In the genomic region with DNA sequence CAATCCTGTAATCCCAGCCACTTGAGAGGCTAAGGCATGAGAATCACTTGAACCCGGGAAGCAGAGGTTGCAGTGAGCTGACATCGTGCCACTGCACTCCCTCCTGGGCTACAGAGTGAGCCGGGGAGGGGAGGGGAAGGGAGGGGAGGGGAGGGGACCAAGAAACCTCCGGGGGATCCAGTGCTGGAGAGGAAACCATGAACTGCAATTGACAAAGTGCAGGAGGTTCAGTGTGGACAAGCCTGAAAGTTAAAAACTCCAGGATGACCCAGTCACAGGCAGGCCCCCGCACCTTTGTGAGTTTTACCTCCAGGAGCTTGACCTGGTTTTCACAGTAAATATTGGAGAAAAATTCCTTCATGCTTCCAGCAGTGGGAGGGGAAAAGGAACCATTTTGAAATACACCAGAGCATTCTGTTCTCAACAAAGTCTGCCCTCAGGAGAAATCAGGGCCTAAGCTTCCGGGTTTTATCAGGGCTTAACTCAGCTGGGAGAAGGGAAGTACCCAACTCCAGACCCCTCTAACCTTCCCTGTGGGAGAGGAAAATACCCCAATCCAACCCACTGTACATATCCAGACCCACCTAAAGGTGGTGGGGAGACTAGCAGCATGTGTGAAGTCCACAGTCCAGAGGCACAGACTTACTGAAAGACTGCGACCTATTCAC, we compare ENCODE assay signal across 20 cellular contexts. TPM values are rescaled to one million over a fixed set of nuclear protein-coding genes. Genes with fewer than 3 reads are reported as not detected.
A peak's percentile ranks its signal among the peaks of the same experiment; 100 is the strongest.
DNase-seq lines count a peak whose midpoint lies in the region; ATAC-seq, FAIRE-seq and TF ChIP-seq lines count a peak whose summit lies in the region.
"Had no signal": no experiment of that assay in that cellular context is flagged by ENCODE, and none has a peak within 500 bp of the region (broad histone marks: within the 10 kb centered on the region; RNA-seq: fewer than 3 reads in every experiment).

No MANE protein-coding gene starts in this region.

- DNase-seq in ELF-1 (ENCODE audit: low read depth, low spot score) (peak; percentile 62), PC-9 (no peak), keratinocyte (ENCODE audit: low read depth, low spot score) (no peak), neural progenitor cell (ENCODE audit: low spot score) (peak; percentile 29), NCI-H82 treated with DMSO at 0.1 percent for 48 hours (lab: John Stamatoyannopoulos, UW; ENCODE audit: unreplicated experiment) (no peak), activated T-cell treated with anti-CD3 and anti-CD28 coated beads for 4 hours (no peak)
- DNase-seq in CD4-positive, alpha-beta memory T cell, result no peak
- DNase-seq: activated CD8-positive, alpha-beta T cell treated with anti-CD3 and anti-CD28 coated beads, Interleukin-2, amount 10 ng/mL, durations not matched to agents 7 days and 5 days; activated T-cell treated with anti-CD3 and anti-CD28 coated beads, Interleukin-2, amount 50 U/mL, for 72 hours; CD4-positive, alpha-beta T cell; DMS79 treated with DMSO at 0.1 percent for 48 hours; heart left ventricle; NCI-H2081 treated with DMSO at 0.1 percent for 48 hours; NCI-H510A treated with DMSO at 0.1 percent for 48 hours; SIG-M5; T-helper 2 cell had no signal

- H3K79me2 ChIP-seq in PC-9 (ENCODE audit: low read depth) (no peaks in the 10 kb centered on the region), keratinocyte (ENCODE audit: control insufficient read depth, insufficient read depth, low read length) (no peaks in the 10 kb centered on the region), neural progenitor cell (ENCODE audit: low read depth) (no peaks in the 10 kb centered on the region)

- peaks cover 7% of the 10 kb centered on the region for H3K4me1 Mint-ChIP-seq in neural progenitor cell
- H3K4me1 Mint-ChIP-seq in CD4-positive, alpha-beta memory T cell, result peaks cover 0 to 5% (median 5%) of the 10 kb centered on the region in 4 donors
- H3K4me1 Mint-ChIP-seq: brain had no signal

- BruUV-seq in PC-9 (replicated peaks; lab: Mats Ljungman, UMichigan), result no TSS peak

- H3K36me3 ChIP-seq in PC-9 (ENCODE audit: low read depth) (no peaks in the 10 kb centered on the region), keratinocyte (ENCODE audit: control insufficient read depth in 2 of 2, extremely low read depth in 1 of 2, insufficient read depth in 2 of 2, low read length in 2 of 2) (no peaks in the 10 kb centered on the region), neural progenitor cell (no peaks in the 10 kb centered on the region)
- no peaks in the 10 kb centered on the region for H3K36me3 ChIP-seq in CD4-positive, alpha-beta memory T cell (ENCODE audit: insufficient read depth, low read length)
- H3K36me3 ChIP-seq: heart left ventricle had no signal

- H3K4me3 ChIP-seq in PC-9 (no peak overlapping the region), keratinocyte (ENCODE audit: control insufficient read depth in 2 of 3, extremely low read depth in 1 of 3, insufficient read depth in 2 of 3, low read depth in 1 of 3, low read length in 3 of 3) (no peak overlapping the region), neural progenitor cell (no peak overlapping the region)
- H3K4me3 ChIP-seq in CD4-positive, alpha-beta memory T cell (ENCODE audit: low read length in 2 of 2), result no peak overlapping the region
- H3K4me3 ChIP-seq: coronary artery, heart left ventricle had no signal

- H3F3A ChIP-seq in PC-9 (ENCODE audit: insufficient read depth, low read depth), result no peaks in the 10 kb centered on the region
- H3F3A ChIP-seq in neural progenitor cell (ENCODE audit: low read depth), result peaks cover 2% of the 10 kb centered on the region

- H3K4me2 ChIP-seq in PC-9 (no peak overlapping the region), keratinocyte (ENCODE audit: control insufficient read depth, extremely low read depth, insufficient read depth, low read depth, low read length) (no peak overlapping the region), neural progenitor cell (peak overlapping the region; percentile 45)

- no peak for FAIRE-seq in keratinocyte (lab: Jason Lieb, UNC)

- no peaks in the 10 kb centered on the region for H3K4me1 ChIP-seq in PC-9 (replicated peaks; ENCODE audit: insufficient read depth)
- H3K4me1 ChIP-seq in keratinocyte (ENCODE audit: control insufficient read depth, extremely low read depth, insufficient read depth, low read length), result no peaks in the 10 kb centered on the region
- H3K4me1 ChIP-seq in neural progenitor cell, result peaks cover 11% of the 10 kb centered on the region
- H3K4me1 ChIP-seq in CD4-positive, alpha-beta memory T cell (ENCODE audit: insufficient read depth, low read length), result no peaks in the 10 kb centered on the region

- CTCF ChIA-PET in PC-9 (lab: Charles Lee), result no interaction called here
- CTCF ChIA-PET in CD4-positive, alpha-beta memory T cell (lab: Charles Lee; ENCODE audit: partially characterized antibody), result no interaction called here

- H3K27ac ChIP-seq in PC-9 (no peak overlapping the region), keratinocyte (ENCODE audit: control insufficient read depth, insufficient read depth, low read length) (no peak overlapping the region), neural progenitor cell (no peak overlapping the region)
- H3K27ac ChIP-seq in CD4-positive, alpha-beta memory T cell (ENCODE audit: low read depth, low read length), result no peak overlapping the region
- H3K27ac ChIP-seq: coronary artery, heart left ventricle had no signal

- dilution Hi-C loops in keratinocyte (cut with MboI; ENCODE audit: extremely low pct_ligation_motif_present, low sequenced_read_pairs), result no loop called here

- TF ChIP-seq CTCF in PC-9 (conservative IDR thresholded peaks at IDR 0.05) (no peak), keratinocyte (optimal IDR thresholded peaks at IDR 0.05 in 1 of 3, IDR thresholded peaks at IDR 0.05 in 1 of 3, conservative IDR thresholded peaks at IDR 0.05 in 1 of 3; ENCODE audit: extremely low read depth in 1 of 3, insufficient read depth in 2 of 3, low read length in 3 of 3) (no peak), neural progenitor cell (IDR thresholded peaks at IDR 0.05) (no peak)

- no peaks in the 10 kb centered on the region for H3K9me2 ChIP-seq in PC-9 (ENCODE audit: insufficient read depth)

- H3K4me3 Mint-ChIP-seq in neural progenitor cell, result no peak overlapping the region
- no peak overlapping the region for H3K4me3 Mint-ChIP-seq in CD4-positive, alpha-beta memory T cell
- H3K4me3 Mint-ChIP-seq: activated CD8-positive, alpha-beta T cell treated with anti-CD3 and anti-CD28 coated beads, Interleukin-2, amount 10 ng/mL, durations not matched to agents 7 days and 5 days; activated naive CD8-positive, alpha-beta T cell; brain; CD4-positive, alpha-beta T cell had no signal

- H3K27me3 Mint-ChIP-seq in neural progenitor cell (ENCODE audit: insufficient read depth, low read depth), result peaks cover 2% of the 10 kb centered on the region
- H3K27me3 Mint-ChIP-seq in CD4-positive, alpha-beta memory T cell, result peaks cover 1 to 4% of the 10 kb centered on the region in 2 donors
- H3K27me3 Mint-ChIP-seq: activated naive CD8-positive, alpha-beta T cell; brain; CD4-positive, alpha-beta T cell had no signal

- H4K20me1 ChIP-seq in PC-9 (ENCODE audit: insufficient read depth) (no peaks in the 10 kb centered on the region), keratinocyte (ENCODE audit: control insufficient read depth, extremely low read depth, insufficient read depth, low read length) (no peaks in the 10 kb centered on the region), neural progenitor cell (ENCODE audit: low read depth) (no peaks in the 10 kb centered on the region)

- POLR2A ChIA-PET in PC-9 (lab: Charles Lee; ENCODE audit: unreplicated experiment), result no interaction called here
- POLR2A ChIA-PET in CD4-positive, alpha-beta memory T cell (lab: Charles Lee; ENCODE audit: partially characterized antibody), result no interaction called here

- H3K36me3 Mint-ChIP-seq in neural progenitor cell, result peaks cover 2% of the 10 kb centered on the region
- H3K36me3 Mint-ChIP-seq in CD4-positive, alpha-beta memory T cell, result no peaks in the 10 kb centered on the region
- H3K36me3 Mint-ChIP-seq: brain had no signal

- H3K9me3 ChIP-seq in PC-9 (ENCODE audit: insufficient read depth, low read depth), result no peaks in the 10 kb centered on the region
- no peaks in the 10 kb centered on the region for H3K9me3 ChIP-seq in keratinocyte (ENCODE audit: control insufficient read depth, low read depth, low read length)
- no peaks in the 10 kb centered on the region for H3K9me3 ChIP-seq in neural progenitor cell (ENCODE audit: low read depth)
- H3K9me3 ChIP-seq in CD4-positive, alpha-beta memory T cell (ENCODE audit: control insufficient read depth in 1 of 2, low read length in 2 of 2), result no peaks in the 10 kb centered on the region
- H3K9me3 ChIP-seq: heart left ventricle had no signal

- H2AFZ ChIP-seq in PC-9, result 0 out of 2 replicates have a peak overlapping the region, but pooled peaks have one; percentile 61
- H2AFZ ChIP-seq in keratinocyte (ENCODE audit: control insufficient read depth, low read length), result peak overlapping the region; percentile 10
- H2AFZ ChIP-seq in neural progenitor cell (replicated peaks), result peak overlapping the region; percentile 80

- H3K9me3 Mint-ChIP-seq in neural progenitor cell, result no peaks in the 10 kb centered on the region
- H3K9me3 Mint-ChIP-seq in CD4-positive, alpha-beta memory T cell, result no peaks in the 10 kb centered on the region
- H3K9me3 Mint-ChIP-seq: activated T-cell treated with anti-CD3 and anti-CD28 coated beads, Interleukin-2, amount 50 U/mL, for 72 hours; brain; CD4-positive, alpha-beta T cell had no signal

- H3K27me3 ChIP-seq in PC-9 (ENCODE audit: insufficient read depth, low read depth), result no peaks in the 10 kb centered on the region
- no peaks in the 10 kb centered on the region for H3K27me3 ChIP-seq in keratinocyte (ENCODE audit: control insufficient read depth, extremely low read depth, insufficient read depth, low read length)
- H3K27me3 ChIP-seq in neural progenitor cell, result no peaks in the 10 kb centered on the region
- no peaks in the 10 kb centered on the region for H3K27me3 ChIP-seq in CD4-positive, alpha-beta memory T cell (ENCODE audit: insufficient read depth, low read length)
- H3K27me3 ChIP-seq: heart left ventricle had no signal

- no peak overlapping the region for H3K27ac Mint-ChIP-seq in neural progenitor cell
- no peak overlapping the region for H3K27ac Mint-ChIP-seq in CD4-positive, alpha-beta memory T cell
- H3K27ac Mint-ChIP-seq: activated CD8-positive, alpha-beta T cell treated with anti-CD3 and anti-CD28 coated beads, Interleukin-2, amount 10 ng/mL, durations not matched to agents 7 days and 5 days; activated naive CD8-positive, alpha-beta T cell; activated T-cell treated with anti-CD3 and anti-CD28 coated beads, Interleukin-2, amount 50 U/mL, for 72 hours; brain; CD4-positive, alpha-beta T cell had no signal

- no peak for ATAC-seq in GM18909 (IDR thresholded peaks at IDR 0.05; ENCODE audit: poor library complexity, unreplicated experiment)
- ATAC-seq: activated CD8-positive, alpha-beta T cell treated with anti-CD3 and anti-CD28 coated beads, Interleukin-2, amount 10 ng/mL, durations not matched to agents 7 days and 5 days; heart left ventricle had no signal

- no peaks in the 10 kb centered on the region for H3K9me1 ChIP-seq in keratinocyte (ENCODE audit: control insufficient read depth, extremely low read depth, insufficient read depth, low read length)

- H3K9ac ChIP-seq in keratinocyte (ENCODE audit: control insufficient read depth, extremely low read depth, insufficient read depth, low read length), result no peak overlapping the region
- H3K9ac ChIP-seq in neural progenitor cell, result no peak overlapping the region

- intact Hi-C loops in PC-9 (cut with micrococcal nuclease; ENCODE audit: unreplicated experiment), result no loop called here
- intact Hi-C loops in CD4-positive, alpha-beta memory T cell (cut with micrococcal nuclease), result no loop called here

RNA-seq across cellular contexts. Expression of gene ZFTA, which starts 15.5 kb away (rescaled TPM):
- 16.6 and 19.3 TPM in 2 replicates for total RNA-seq in PC-9 (2021)
- 2.9 to 4.6 TPM (median 3.3 TPM) in 3 replicates for polyA plus RNA-seq in keratinocyte
- 0.46 TPM for polyA plus RNA-seq in keratinocyte (2011; ENCODE audit: low read depth)
- 2.3 TPM in 2 replicates for polyA plus RNA-seq in keratinocyte (2011; cell fraction: cytosol; rRNA removed)
- polyA plus RNA-seq in keratinocyte (2011; cell fraction: nucleus; rRNA removed), result 6.0 and 6.2 TPM in 2 replicates
- polyA plus RNA-seq in keratinocyte (2012; ENCODE audit: low replicate concordance), result 1.3 and 3.9 TPM in 2 replicates
- polyA minus RNA-seq in keratinocyte, result 1.9 to 3.2 TPM (median 2.7 TPM) in 3 replicates
- polyA minus RNA-seq in keratinocyte (2011; cell fraction: cytosol; rRNA and poly(A)+ RNA removed), result 8.8 TPM
- polyA minus RNA-seq in keratinocyte (2011; cell fraction: nucleus; rRNA and poly(A)+ RNA removed), result 4.2 and 4.6 TPM in 2 replicates
- total RNA-seq in neural progenitor cell (ENCODE audit: low replicate concordance), result 22.5 and 42.6 TPM in 2 replicates
- 1 to 10 TPM; 1.4 to 1.7 TPM for total RNA-seq in CD4-positive, alpha-beta memory T cell
- polyA plus RNA-seq in CD4-positive, alpha-beta memory T cell, result under 1 TPM in 1 of 2 donors, not detected in 1; 0.06 TPM

RNA-seq across cellular contexts. Expression of gene SPINDOC, which starts 29.2 kb away (rescaled TPM):
- total RNA-seq in PC-9 (2021) (46.8 and 49.7 TPM in 2 replicates), neural progenitor cell (ENCODE audit: low replicate concordance) (27.2 and 80.0 TPM in 2 replicates)
- 7.8 to 9.8 TPM (median 8.1 TPM) in 3 replicates for polyA plus RNA-seq in keratinocyte
- 1.9 TPM for polyA plus RNA-seq in keratinocyte (2011; ENCODE audit: low read depth)
- polyA plus RNA-seq in keratinocyte (2011; cell fraction: cytosol; rRNA removed), result 4.3 and 10.1 TPM in 2 replicates
- 8.5 and 9.3 TPM in 2 replicates for polyA plus RNA-seq in keratinocyte (2011; cell fraction: nucleus; rRNA removed)
- polyA plus RNA-seq in keratinocyte (2012; ENCODE audit: low replicate concordance), result 6.6 and 11.2 TPM in 2 replicates
- polyA minus RNA-seq in keratinocyte, result 4.4 to 9.3 TPM (median 4.6 TPM) in 3 replicates
- polyA minus RNA-seq in keratinocyte (2011; cell fraction: cytosol; rRNA and poly(A)+ RNA removed), result 7.7 TPM
- polyA minus RNA-seq in keratinocyte (2011; cell fraction: nucleus; rRNA and poly(A)+ RNA removed), result 3.3 and 5.1 TPM in 2 replicates
- total RNA-seq in CD4-positive, alpha-beta memory T cell, result 10 to 100 TPM; 12.0 to 14.8 TPM
- polyA plus RNA-seq in CD4-positive, alpha-beta memory T cell, result under 1 TPM; 0.63 to 0.95 TPM

RNA-seq across cellular contexts. Expression of gene MARK2, which starts 54.9 kb away (rescaled TPM):
- total RNA-seq in PC-9 (2021) (53.8 and 65.0 TPM in 2 replicates), neural progenitor cell (ENCODE audit: low replicate concordance) (23.0 and 25.4 TPM in 2 replicates)
- polyA plus RNA-seq in keratinocyte, result 18.6 to 35.2 TPM (median 20.8 TPM) in 3 replicates
- 27.1 TPM for polyA plus RNA-seq in keratinocyte (2011; ENCODE audit: low read depth)
- polyA plus RNA-seq in keratinocyte (2011; cell fraction: cytosol; rRNA removed), result 24.1 and 28.4 TPM in 2 replicates
- 39.0 and 42.8 TPM in 2 replicates for polyA plus RNA-seq in keratinocyte (2011; cell fraction: nucleus; rRNA removed)
- 21.5 and 31.4 TPM in 2 replicates for polyA plus RNA-seq in keratinocyte (2012; ENCODE audit: low replicate concordance)
- polyA minus RNA-seq in keratinocyte, result 26.5 to 45.0 TPM (median 29.9 TPM) in 3 replicates
- polyA minus RNA-seq in keratinocyte (2011; cell fraction: cytosol; rRNA and poly(A)+ RNA removed), result 51.0 TPM
- polyA minus RNA-seq in keratinocyte (2011; cell fraction: nucleus; rRNA and poly(A)+ RNA removed), result 37.9 and 42.1 TPM in 2 replicates
- 10 to 100 TPM; 60.4 to 68.0 TPM for total RNA-seq in CD4-positive, alpha-beta memory T cell
- polyA plus RNA-seq in CD4-positive, alpha-beta memory T cell, result 10 to 100 TPM; 25.1 to 60.3 TPM

Comparison
In these comparisons a context has a peak if more than half of its experiments do, and no peak if none do; other contexts are left out.
1. DNase-seq: peak in ELF-1 (single experiment) and neural progenitor cell (single experiment); none in PC-9 (0 of 2), keratinocyte (single experiment), NCI-H82 treated with DMSO at 0.1 percent for 48 hours (single experiment), CD4-positive, alpha-beta memory T cell (0 of 5) and activated T-cell treated with anti-CD3 and anti-CD28 coated beads for 4 hours (single experiment).
2. H2AFZ ChIP-seq: peak in every context shown above with its lines; median percentile 80 in neural progenitor cell; 61 in PC-9; 10 in keratinocyte.